Comparison of ENCODE assay signal across 34 cellular contexts in genomic region chr18:32315881-32316280, GRCh38.
"Had no signal": no experiment of that assay in that cellular context is flagged by ENCODE, and none has a peak within 500 bp of the region (broad histone marks: within the 10 kb centered on the region; RNA-seq: fewer than 3 reads in every experiment).

No MANE protein-coding gene starts in this region.

- H3K27ac Mint-ChIP-seq: activated CD4-positive, alpha-beta memory T cell treated with anti-CD3 and anti-CD28 coated beads for 36 hours; activated CD4-positive, alpha-beta T cell treated with anti-CD3 and anti-CD28 coated beads, Interleukin-2, amount 10 ng/mL, durations not matched to agents 24 days and 14 days; activated naive CD4-positive, alpha-beta T cell treated with anti-CD3 and anti-CD28 coated beads, Interleukin-2, amount 10 ng/mL, durations not matched to agents 7 days and 5 days; activated naive CD8-positive, alpha-beta T cell treated with anti-CD3 and anti-CD28 coated beads, Interleukin-2, amount 10 ng/mL, durations not matched to agents 7 days and 5 days; activated T-cell treated with anti-CD3 and anti-CD28 coated beads, Interleukin-2, amount 50 U/mL, for 24 hours; effector memory CD8-positive, alpha-beta T cell; natural killer cell treated with Interleukin-12 subunit alpha and Interleukin-12 subunit beta and Interleukin-15 and Interleukin-18, amount 100 ng/mL, for 72 hours; T-helper 1 cell treated with Interleukin-12 subunit alpha and Interleukin-12 subunit beta and Interleukin-4 antibody, amounts not matched to agents 30 μg/mL and 1 μg/mL, for 36 hours had no signal

- ATAC-seq: effector memory CD8-positive, alpha-beta T cell; esophagus mucosa; gastrocnemius medialis; left cardiac atrium; left ventricle myocardium superior; mucosa of descending colon; natural killer cell treated with Interleukin-12 subunit alpha and Interleukin-12 subunit beta and Interleukin-15 and Interleukin-18, amount 100 ng/mL, for 72 hours; right lobe of liver; stimulated activated naive CD8-positive, alpha-beta T cell treated with anti-CD3 and anti-CD28 coated beads, Interleukin-15, Interleukin-2, amounts not matched to agents 100 U/mL and 50 U/mL, for 24 hours had no signal

- H3K27ac ChIP-seq: cardiac muscle cell, coronary artery, dorsolateral prefrontal cortex, right lobe of liver, skin epidermis, testis, transverse colon, WERI-Rb-1 had no signal

- H3K27me3 ChIP-seq: cardiac muscle cell, dorsolateral prefrontal cortex, gastrocnemius medialis, right lobe of liver, testis, transverse colon had no signal

- H3K4me1 ChIP-seq: testis had no signal

- DNase-seq: activated CD4-positive, alpha-beta memory T cell treated with anti-CD3 and anti-CD28 coated beads for 36 hours; activated CD4-positive, alpha-beta T cell treated with anti-CD3 and anti-CD28 coated beads, Interleukin-2, amount 10 ng/mL, durations not matched to agents 24 days and 14 days; activated CD4-positive, CD25-positive, alpha-beta regulatory T cell treated with anti-CD3 and anti-CD28 coated beads, Interleukin-2, amount 50 U/mL, for 72 hours; activated CD8-positive, alpha-beta memory T cell treated with anti-CD3 and anti-CD28 coated beads, Interleukin-2, amount 50 U/mL, for 48 hours; activated gamma-delta T cell; activated naive CD4-positive, alpha-beta T cell treated with anti-CD3 and anti-CD28 coated beads, Interleukin-2, amount 10 ng/mL, durations not matched to agents 7 days and 5 days; activated naive CD8-positive, alpha-beta T cell treated with anti-CD3 and anti-CD28 coated beads, Interleukin-2, amount 10 ng/mL, durations not matched to agents 7 days and 5 days; activated T-cell treated with anti-CD3 and anti-CD28 coated beads, Interleukin-2, amount 50 U/mL, for 24 hours; amniotic stem cell; cerebellar nuclear complex; dorsolateral prefrontal cortex; effector memory CD8-positive, alpha-beta T cell; gastrocnemius medialis; glutamatergic neuron; left cardiac atrium; left ventricle myocardium superior; mucosa of descending colon; posterior cingulate gyrus; right lobe of liver; stimulated activated CD4-positive, alpha-beta T cell treated with anti-CD3 and anti-CD28 coated beads, Interleukin-12 subunit alpha, Interleukin-12 subunit beta, amount 100 ng/mL, for 4 hours; stimulated activated CD4-positive, alpha-beta T cell treated with anti-CD3 and anti-CD28 coated beads, Interleukin-4, amount 100 ng/mL, for 1 hour; stimulated activated naive CD8-positive, alpha-beta T cell treated with anti-CD3 and anti-CD28 coated beads, Interleukin-15, Interleukin-2, amounts not matched to agents 100 U/mL and 50 U/mL, for 24 hours; T-helper 9 cell; testis; transverse colon; WERI-Rb-1 had no signal

- FAIRE-seq: endothelial cell of umbilical vein, keratinocyte had no signal

- H3K4me1 Mint-ChIP-seq: activated CD4-positive, alpha-beta T cell treated with anti-CD3 and anti-CD28 coated beads, Interleukin-2, amount 10 ng/mL, durations not matched to agents 24 days and 14 days; activated naive CD4-positive, alpha-beta T cell treated with anti-CD3 and anti-CD28 coated beads, Interleukin-2, amount 10 ng/mL, durations not matched to agents 7 days and 5 days; activated naive CD8-positive, alpha-beta T cell treated with anti-CD3 and anti-CD28 coated beads, Interleukin-2, amount 10 ng/mL, durations not matched to agents 7 days and 5 days had no signal

- H3K9me3 ChIP-seq: gastrocnemius medialis, mucosa of descending colon, right lobe of liver, testis, transverse colon had no signal

- H3K4me3 Mint-ChIP-seq: activated CD4-positive, alpha-beta memory T cell treated with anti-CD3 and anti-CD28 coated beads for 36 hours; activated CD4-positive, alpha-beta T cell treated with anti-CD3 and anti-CD28 coated beads, Interleukin-2, amount 10 ng/mL, durations not matched to agents 24 days and 14 days; activated naive CD4-positive, alpha-beta T cell treated with anti-CD3 and anti-CD28 coated beads, Interleukin-2, amount 10 ng/mL, durations not matched to agents 7 days and 5 days; activated naive CD8-positive, alpha-beta T cell treated with anti-CD3 and anti-CD28 coated beads, Interleukin-2, amount 10 ng/mL, durations not matched to agents 7 days and 5 days; activated T-cell treated with anti-CD3 and anti-CD28 coated beads, Interleukin-2, amount 50 U/mL, for 24 hours; effector memory CD8-positive, alpha-beta T cell; natural killer cell treated with Interleukin-12 subunit alpha and Interleukin-12 subunit beta and Interleukin-15 and Interleukin-18, amount 100 ng/mL, for 72 hours; T-helper 1 cell treated with Interleukin-12 subunit alpha and Interleukin-12 subunit beta and Interleukin-4 antibody, amounts not matched to agents 30 μg/mL and 1 μg/mL, for 36 hours had no signal

- H3K4me3 ChIP-seq: cardiac muscle cell, coronary artery, dorsolateral prefrontal cortex, gastrocnemius medialis, mucosa of descending colon, right lobe of liver, skin epidermis, testis, transverse colon had no signal

- H3K9me3 Mint-ChIP-seq: activated CD4-positive, alpha-beta memory T cell treated with anti-CD3 and anti-CD28 coated beads for 36 hours; activated CD4-positive, alpha-beta T cell treated with anti-CD3 and anti-CD28 coated beads, Interleukin-2, amount 10 ng/mL, durations not matched to agents 24 days and 14 days; activated naive CD4-positive, alpha-beta T cell treated with anti-CD3 and anti-CD28 coated beads, Interleukin-2, amount 10 ng/mL, durations not matched to agents 7 days and 5 days; activated naive CD8-positive, alpha-beta T cell treated with anti-CD3 and anti-CD28 coated beads, Interleukin-2, amount 10 ng/mL, durations not matched to agents 7 days and 5 days; activated T-cell treated with anti-CD3 and anti-CD28 coated beads, Interleukin-2, amount 50 U/mL, for 24 hours; effector memory CD8-positive, alpha-beta T cell; natural killer cell treated with Interleukin-12 subunit alpha and Interleukin-12 subunit beta and Interleukin-15 and Interleukin-18, amount 100 ng/mL, for 72 hours; T-helper 1 cell treated with Interleukin-12 subunit alpha and Interleukin-12 subunit beta and Interleukin-4 antibody, amounts not matched to agents 30 μg/mL and 1 μg/mL, for 36 hours had no signal

- H3K36me3 Mint-ChIP-seq: activated CD4-positive, alpha-beta memory T cell treated with anti-CD3 and anti-CD28 coated beads for 36 hours; activated naive CD4-positive, alpha-beta T cell treated with anti-CD3 and anti-CD28 coated beads, Interleukin-2, amount 10 ng/mL, durations not matched to agents 7 days and 5 days; activated naive CD8-positive, alpha-beta T cell treated with anti-CD3 and anti-CD28 coated beads, Interleukin-2, amount 10 ng/mL, durations not matched to agents 7 days and 5 days; natural killer cell treated with Interleukin-12 subunit alpha and Interleukin-12 subunit beta and Interleukin-15 and Interleukin-18, amount 100 ng/mL, for 72 hours had no signal

- H3K27me3 Mint-ChIP-seq: activated CD4-positive, alpha-beta T cell treated with anti-CD3 and anti-CD28 coated beads, Interleukin-2, amount 10 ng/mL, durations not matched to agents 24 days and 14 days; activated naive CD4-positive, alpha-beta T cell treated with anti-CD3 and anti-CD28 coated beads, Interleukin-2, amount 10 ng/mL, durations not matched to agents 7 days and 5 days; activated T-cell treated with anti-CD3 and anti-CD28 coated beads, Interleukin-2, amount 50 U/mL, for 24 hours; effector memory CD8-positive, alpha-beta T cell had no signal

- H3K36me3 ChIP-seq: cardiac muscle cell, gastrocnemius medialis, right lobe of liver, transverse colon, WERI-Rb-1 had no signal
